In the genomic region with DNA sequence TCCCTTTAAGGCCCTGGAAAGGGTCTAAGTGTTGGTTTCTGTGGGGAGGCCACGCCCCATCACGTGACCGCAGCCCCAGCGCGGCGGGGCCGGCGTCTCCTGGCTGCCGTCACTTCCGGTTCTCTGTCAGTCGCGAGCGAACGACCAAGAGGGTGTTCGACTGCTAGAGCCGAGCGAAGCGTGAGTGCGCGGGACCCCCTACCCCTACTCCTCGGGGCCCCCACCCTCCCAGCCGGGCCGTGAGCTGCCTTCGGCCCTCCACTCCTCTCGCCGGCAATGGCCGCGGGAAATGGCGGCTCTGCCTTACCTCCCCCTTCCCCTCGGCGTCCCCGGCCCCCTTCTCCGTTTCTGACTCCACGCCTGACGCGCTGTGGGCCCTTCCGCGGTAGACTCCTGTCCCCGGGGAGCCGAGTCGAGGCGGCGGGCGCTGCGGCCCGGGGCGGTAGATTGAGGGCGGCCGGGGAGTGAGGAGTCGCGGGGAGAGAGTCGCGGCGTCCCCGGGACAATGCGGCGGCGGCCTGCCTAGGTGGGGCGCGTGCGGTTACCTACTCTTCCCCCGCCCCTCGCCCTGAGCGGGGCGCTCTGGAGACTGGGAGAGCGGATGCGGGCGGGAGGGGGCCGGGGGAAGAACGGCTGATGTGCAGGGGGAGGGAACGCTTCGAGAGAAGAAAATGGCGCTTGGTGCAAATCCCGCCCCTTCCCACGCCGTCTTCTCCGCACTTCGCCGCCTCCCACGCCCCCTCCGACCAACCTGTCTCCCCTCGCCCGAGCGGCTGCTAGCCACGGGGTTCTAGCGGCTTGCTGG, we compare ENCODE assay signal across 1 cellular context.
TF ChIP-seq lines count a peak whose summit lies in the region.

Gene SUB1 (plus strand): TSS at position 112 of the 805 bp plus-strand sequence. CDS start 2,956 bp downstream, outside the sequence.

TF ChIP-seq in IMR-90, 13 proteins besides CTCF, POLR2A, EP300 and RAD21:
- TF ChIP-seq, protein P1, sequence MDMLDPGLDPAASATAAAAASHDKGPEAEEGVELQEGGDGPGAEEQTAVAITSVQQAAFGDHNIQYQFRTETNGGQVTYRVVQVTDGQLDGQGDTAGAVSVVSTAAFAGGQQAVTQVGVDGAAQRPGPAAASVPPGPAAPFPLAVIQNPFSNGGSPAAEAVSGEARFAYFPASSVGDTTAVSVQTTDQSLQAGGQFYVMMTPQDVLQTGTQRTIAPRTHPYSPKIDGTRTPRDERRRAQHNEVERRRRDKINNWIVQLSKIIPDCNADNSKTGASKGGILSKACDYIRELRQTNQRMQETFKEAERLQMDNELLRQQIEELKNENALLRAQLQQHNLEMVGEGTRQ (IDR thresholded peaks at IDR 0.05; ENCODE audit: low read depth, low read length): peak; percentile 99
- peak; percentile 96 for TF ChIP-seq BHLHE40 (IDR thresholded peaks at IDR 0.05; ENCODE audit: low read depth, low read length)
- TF ChIP-seq CHD1 (IDR thresholded peaks at IDR 0.05; ENCODE audit: low read depth, low read length): no peak
- peak; percentile 81; the same call in 1 of the 2 replicates for TF ChIP-seq ELK1 (IDR thresholded peaks at IDR 0.05; ENCODE audit: borderline replicate concordance, low read depth, low read length)
- no peak for TF ChIP-seq RCOR1 (IDR thresholded peaks at IDR 0.05; ENCODE audit: insufficient replicate concordance, low read length)
- no peak for TF ChIP-seq CEBPB (IDR thresholded peaks at IDR 0.05; ENCODE audit: low read depth, low read length)
- TF ChIP-seq RFX5 (IDR thresholded peaks at IDR 0.05; ENCODE audit: low read depth, low read length): no peak
- TF ChIP-seq NFE2L2 (IDR thresholded peaks at IDR 0.05; ENCODE audit: low read depth, low read length): no peak
- peak; percentile 14; the same call in 1 of the 2 replicates for TF ChIP-seq FOS (IDR thresholded peaks at IDR 0.05; ENCODE audit: low read depth, low read length)
- peak; percentile 66; the same call in 1 of the 2 replicates for TF ChIP-seq MAZ (IDR thresholded peaks at IDR 0.05; ENCODE audit: borderline replicate concordance, low read depth, low read length)
- no peak for TF ChIP-seq MAFK (IDR thresholded peaks at IDR 0.05; ENCODE audit: low read depth, low read length)
- TF ChIP-seq SMC3 (IDR thresholded peaks at IDR 0.05; ENCODE audit: low read depth, low read length): peak; percentile 3; the same call in 1 of the 2 replicates
- peak; percentile 88 for TF ChIP-seq MXI1 (IDR thresholded peaks at IDR 0.05; ENCODE audit: borderline replicate concordance, low read depth, low read length)
